ENCODE assay signal across 27 cellular contexts in genomic region chr22:48867891-48868290, GRCh38.
"Had no signal": no experiment of that assay in that cellular context is flagged by ENCODE, and none has a peak within 500 bp of the region (broad histone marks: within the 10 kb centered on the region; RNA-seq: fewer than 3 reads in every experiment).

No MANE protein-coding gene starts in this region.

- DNase-seq: activated CD4-positive, alpha-beta T cell treated with anti-CD3 and anti-CD28 coated beads for 1 hour; activated CD4-positive, alpha-beta T cell treated with anti-CD3 and anti-CD28 coated beads, Interleukin-2, amount 50 U/mL, for 1 hour; activated CD8-positive, alpha-beta T cell treated with anti-CD3 and anti-CD28 coated beads for 36 hours; activated naive CD4-positive, alpha-beta T cell treated with Interleukin-2 at 50 U/mL for 16 hours; activated T-cell treated with anti-CD3 and anti-CD28 coated beads, Interleukin-2, amount 50 U/mL, for 48 hours; cerebellar nuclear complex; effector memory CD4-positive, alpha-beta T cell; erythroblast; immature natural killer cell; kidney glomerular epithelial cell; SK-N-SH; small intestine; stimulated activated CD4-positive, alpha-beta T cell treated with anti-CD3 and anti-CD28 coated beads, Interleukin-1b, Interleukin-23, amount 100 ng/mL, for 48 hours; stimulated activated CD4-positive, alpha-beta T cell treated with anti-CD3 and anti-CD28 coated beads, Interleukin-4, amount 100 ng/mL, for 4 hours; stimulated activated CD8-positive, alpha-beta memory T cell treated with anti-CD3 and anti-CD28 coated beads, Interleukin-4, amount 100 ng/mL, for 48 hours; stimulated activated naive CD8-positive, alpha-beta T cell treated with anti-CD3 and anti-CD28 coated beads, Interleukin-15, amount 100 ng/mL, for 72 hours; SW 1271; T1000; thyroid gland had no signal

- H3K27ac ChIP-seq: coronary artery, thyroid gland, upper lobe of left lung, vagina had no signal

- ATAC-seq: activated CD8-positive, alpha-beta T cell treated with anti-CD3 and anti-CD28 coated beads for 36 hours; left lobe of liver; mucosa of descending colon; sciatic nerve; stimulated activated memory B cell treated with anti-CD40 and anti-IgM and Interleukin-4, amounts not matched to agents 10 μg/mL and 1 μg/mL and 100 μg/mL, for 72 hours; stimulated activated naive CD8-positive, alpha-beta T cell treated with anti-CD3 and anti-CD28 coated beads, Interleukin-15, amount 100 ng/mL, for 72 hours; WTC11 had no signal

- H3K4me1 ChIP-seq: thyroid gland, upper lobe of left lung, vagina had no signal

- H3K36me3 ChIP-seq: thyroid gland, upper lobe of left lung, vagina had no signal

- H3K4me3 ChIP-seq: coronary artery, mucosa of descending colon, thyroid gland, upper lobe of left lung, vagina had no signal

- H3K27me3 ChIP-seq: thyroid gland, upper lobe of left lung, vagina had no signal

- H3K9me3 ChIP-seq: mucosa of descending colon, SK-N-SH, thyroid gland, vagina had no signal
